Comparison of ENCODE assay signal across 17 cellular contexts in the genomic region with DNA sequence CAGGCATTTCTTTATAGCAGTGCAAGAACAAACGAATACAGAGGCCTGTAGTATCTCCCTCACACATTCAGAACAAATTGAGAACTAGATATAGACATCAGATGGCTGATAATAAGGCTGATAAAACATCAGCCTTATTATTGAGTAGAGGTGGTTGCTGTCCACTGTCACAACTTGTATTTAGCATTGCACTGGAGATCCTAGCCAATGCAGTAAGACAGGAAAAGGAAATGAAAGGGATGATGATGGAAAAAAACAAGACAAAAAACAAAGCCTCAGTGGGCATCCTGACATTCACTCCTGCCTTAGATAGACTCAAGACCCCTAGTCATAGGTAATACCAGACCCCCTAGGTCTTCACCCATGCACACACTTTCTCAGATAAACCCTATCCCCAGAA.
"Had no signal": no experiment of that assay in that cellular context is flagged by ENCODE, and none has a peak within 500 bp of the region (broad histone marks: within the 10 kb centered on the region; RNA-seq: fewer than 3 reads in every experiment).

No MANE protein-coding gene starts in this region.

- DNase-seq: activated CD4-positive, alpha-beta T cell treated with anti-CD3 and anti-CD28 coated beads, Interleukin-2, amount 50 U/mL, for 4 hours; activated CD4-positive, CD25-positive, alpha-beta regulatory T cell; activated gamma-delta T cell; activated T-cell treated with anti-CD3 and anti-CD28 coated beads, Interleukin-2, amount 50 U/mL, for 48 hours; aorta; cortex of kidney; effector CD4-positive, alpha-beta T cell; esophagus squamous epithelium; hippocampal formation; left ventricle myocardium inferior; ovary; sigmoid colon; spleen; SW 1271 had no signal

- H2AFZ ChIP-seq: neural progenitor cell had no signal

- H3K4me3 ChIP-seq: esophagus squamous epithelium, left ventricle myocardium inferior, neural progenitor cell, ovary, sigmoid colon, spleen had no signal

- H3K4me1 ChIP-seq: neural progenitor cell had no signal

- H3K9ac ChIP-seq: neural progenitor cell had no signal

- H3K36me3 ChIP-seq: neural progenitor cell, ovary had no signal

- H3K27ac ChIP-seq: esophagus squamous epithelium, left ventricle myocardium inferior, neural progenitor cell, ovary, sigmoid colon had no signal

- FAIRE-seq: endothelial cell of umbilical vein, TTC549 had no signal

- H3K4me2 ChIP-seq: neural progenitor cell had no signal

- H3K4me3 Mint-ChIP-seq: neural progenitor cell had no signal

- H3K27me3 ChIP-seq: esophagus squamous epithelium, neural progenitor cell, ovary, sigmoid colon, spleen had no signal
